In genomic region chr17:34420254-34420766, GRCh38 we compare ENCODE assay signal across 8 cellular contexts. TPM values are rescaled to one million over a fixed set of nuclear protein-coding genes. Genes with fewer than 3 reads are reported as not detected.
A peak's percentile ranks its signal among the peaks of the same experiment; 100 is the strongest.
DNase-seq lines count a peak whose midpoint lies in the region; ATAC-seq and TF ChIP-seq lines count a peak whose summit lies in the region.

No MANE protein-coding gene starts in this region.

- in situ Hi-C loops in ACHN (cut with HindIII; ENCODE audit: low pct_ligation_motif_present, low pct_unique_long_range_greater_than_20kb, low sequenced_read_pairs), result no loop called here

- no CpG with 5 or more reads among the region's 6 CpGs for WGBS in mesendoderm (ENCODE audit: extremely low coverage, insufficient coverage, low lambda C conversion rate)

- H2BK15ac ChIP-seq in mesendoderm (replicated peaks; ENCODE audit: low read depth), result no peak overlapping the region

- H3K4me3 ChIP-seq in dorsolateral prefrontal cortex (no peak overlapping the region), mesendoderm (ENCODE audit: low read length) (no peak overlapping the region)

- no peak overlapping the region for H2BK120ac ChIP-seq in mesendoderm (ENCODE audit: low read depth, low read length)

- H3K18ac ChIP-seq in mesendoderm (ENCODE audit: low read length), result no peak overlapping the region

- no peak overlapping the region for H3K23ac ChIP-seq in mesendoderm (ENCODE audit: low read length)

- ATAC-seq in HG03139 (IDR thresholded peaks at IDR 0.05; ENCODE audit: unreplicated experiment), result no peak

- no peak overlapping the region for H2AK5ac ChIP-seq in mesendoderm (ENCODE audit: low read length)

- H3K36me3 ChIP-seq in mesendoderm (ENCODE audit: control insufficient read depth, insufficient read depth, low read length), result no peaks in the 10 kb centered on the region

- H3K56ac ChIP-seq in mesendoderm (ENCODE audit: low read length), result no peak overlapping the region

- no peak overlapping the region for H4K8ac ChIP-seq in mesendoderm (ENCODE audit: low read depth, low read length)

- no peak overlapping the region for H3K4ac ChIP-seq in mesendoderm (ENCODE audit: low read depth, low read length)

- H4K5ac ChIP-seq in mesendoderm (ENCODE audit: low read length), result no peak overlapping the region

- no peak overlapping the region for H3K4me2 ChIP-seq in mesendoderm (ENCODE audit: low read length)

- H3K27ac ChIP-seq in dorsolateral prefrontal cortex (no peak overlapping the region), mesendoderm (ENCODE audit: low read depth, low read length) (no peak overlapping the region)

- peak; percentile 58 for DNase-seq in ACHN
- peak; percentile 79 for DNase-seq in GM20000 (ENCODE audit: low spot score)
- DNase-seq in NCI-H446 treated with DMSO at 0.1 percent for 48 hours (lab: John Stamatoyannopoulos, UW), result peak; percentile 3
- DNase-seq in activated CD4-positive, alpha-beta T cell treated with anti-CD3 and anti-CD28 coated beads, Interleukin-2, amount 50 U/mL, for 4 hours, result peak; percentile 46 to 51
- DNase-seq in dorsolateral prefrontal cortex, result peak in 9 of 10 donors; percentile 41 to 76 (median 65)
- peak; percentile 76 for DNase-seq in mesendoderm
- DNase-seq in stimulated activated CD8-positive, alpha-beta memory T cell treated with anti-CD3 and anti-CD28 coated beads, Interleukin-15, amount 100 ng/mL, for 48 hours (ENCODE audit: low read depth in 2 of 2), result peak; percentile 8 to 22

- no peak overlapping the region for H2BK5ac ChIP-seq in mesendoderm (ENCODE audit: low read length)

- H3K79me1 ChIP-seq in mesendoderm (ENCODE audit: low read length), result no peaks in the 10 kb centered on the region

- H3K79me2 ChIP-seq in mesendoderm (ENCODE audit: control insufficient read depth, insufficient read depth, low read length), result no peaks in the 10 kb centered on the region

- H3K4me1 ChIP-seq in mesendoderm (ENCODE audit: control insufficient read depth, low read depth, low read length), result no peaks in the 10 kb centered on the region

- intact Hi-C loops in dorsolateral prefrontal cortex (cut with DNase I), result loop anchor here (2.0 to 10.0 kb wide), 4 partner anchors 122 to 700 kb away; partner anchors contain the start of genes FNDC8 (in 1 of the 2) and RAD51D (in 1 of the 2)

- H3K27me3 ChIP-seq in dorsolateral prefrontal cortex (peaks cover 0 to 52% (median 17%) of the 10 kb centered on the region in 45 donors), mesendoderm (ENCODE audit: insufficient read depth, low read length, poor library complexity) (no peaks in the 10 kb centered on the region)

- TF ChIP-seq CTCF in GM20000 (IDR thresholded peaks at IDR 0.05; ENCODE audit: extremely low read depth, missing control alignments) (peak; percentile 72), dorsolateral prefrontal cortex (IDR thresholded peaks at IDR 0.05 in 54 of 56, conservative IDR thresholded peaks at IDR 0.05 in 2 of 56; ENCODE audit: low read depth in 1 of 56, partially characterized antibody in 56 of 56) (peak; percentile 86 to 99 (median 95))

- H3K9ac ChIP-seq in mesendoderm (ENCODE audit: low read length), result no peak overlapping the region

RNA-seq across cellular contexts. Expression of gene CCL1, which starts 57.3 kb away (rescaled TPM):
- total RNA-seq in dorsolateral prefrontal cortex, result 1 to 10 TPM in 5 of 120 experiments, under 1 TPM in 5, not detected in 110; 0.57 to 1.6 (median 1.0) TPM
- not detected for polyA plus RNA-seq in mesendoderm (2013, experiment 1 of 2)
- not detected for polyA plus RNA-seq in mesendoderm (2013, experiment 2 of 2)

Comparison
In these comparisons a context has a peak if more than half of its experiments do, and no peak if none do; other contexts are left out.
1. DNase-seq: peak in every context shown above with its lines; median percentile 79 in GM20000; 76 in mesendoderm; 65 in dorsolateral prefrontal cortex; 58 in ACHN; 48 in activated CD4-positive, alpha-beta T cell treated with anti-CD3 and anti-CD28 coated beads, Interleukin-2, amount 50 U/mL, for 4 hours; 15 in stimulated activated CD8-positive, alpha-beta memory T cell treated with anti-CD3 and anti-CD28 coated beads, Interleukin-15, amount 100 ng/mL, for 48 hours; 3 in NCI-H446 treated with DMSO at 0.1 percent for 48 hours.